15 cellular contexts compared by ENCODE assay signal in genomic region chr14:91330846-91331245, GRCh38.
A peak's percentile ranks its signal among the peaks of the same experiment; 100 is the strongest.
DNase-seq lines count a peak whose midpoint lies in the region; ATAC-seq, FAIRE-seq and TF ChIP-seq lines count a peak whose summit lies in the region.
"Had no signal": no experiment of that assay in that cellular context is flagged by ENCODE, and none has a peak within 500 bp of the region (broad histone marks: within the 10 kb centered on the region; RNA-seq: fewer than 3 reads in every experiment).

No MANE protein-coding gene starts in this region.

- intact Hi-C loops in CD4-positive, alpha-beta memory T cell (cut with micrococcal nuclease), result no loop called here
- intact Hi-C loops in posterior vena cava (cut with DNase I), result loop anchor here in 1 of 2 donors (5.0 kb wide), 1 partner anchor 616 kb away; the partner anchor contains the start of gene FBLN5

- peak overlapping the region; percentile 89 to 98 (median 95) for H3K27ac Mint-ChIP-seq in CD4-positive, alpha-beta memory T cell
- H3K27ac Mint-ChIP-seq in IgD-negative memory B cell (peak overlapping the region; percentile 85 to 91 (median 87)), nephron (peak overlapping the region in 2 of 3 experiments; percentile 17 to 80), mesothelial cell of epicardium (no peak overlapping the region)
- H3K27ac Mint-ChIP-seq in activated naive CD4-positive, alpha-beta T cell treated with anti-CD3 and anti-CD28 coated beads, Interleukin-2, amount 50 U/mL, for 72 hours, result peak overlapping the region; percentile 57 to 80

- peaks cover 37 to 88% of the 10 kb centered on the region in 2 donors for H3K36me3 Mint-ChIP-seq in CD4-positive, alpha-beta memory T cell
- H3K36me3 Mint-ChIP-seq in IgD-negative memory B cell, result peaks cover 7% of the 10 kb centered on the region
- H3K36me3 Mint-ChIP-seq in activated naive CD4-positive, alpha-beta T cell treated with anti-CD3 and anti-CD28 coated beads, Interleukin-2, amount 50 U/mL, for 72 hours, result peaks cover 5 to 26% of the 10 kb centered on the region in 2 donors
- no peaks in the 10 kb centered on the region for H3K36me3 Mint-ChIP-seq in nephron (ENCODE audit: low read depth)
- H3K36me3 Mint-ChIP-seq in mesothelial cell of epicardium, result no peaks in the 10 kb centered on the region

- H3K27ac ChIP-seq in CD4-positive, alpha-beta memory T cell (ENCODE audit: low read depth, low read length), result peak overlapping the region; percentile 45
- H3K27ac ChIP-seq: gastroesophageal sphincter, GM23248 had no signal

- peaks cover 42 to 92% (median 74%) of the 10 kb centered on the region in 4 donors for H3K4me1 Mint-ChIP-seq in CD4-positive, alpha-beta memory T cell
- H3K4me1 Mint-ChIP-seq in IgD-negative memory B cell (peaks cover 32 to 40% (median 35%) of the 10 kb centered on the region in 3 donors), nephron (peaks cover 81% of the 10 kb centered on the region), mesothelial cell of epicardium (peaks cover 29% of the 10 kb centered on the region)

- no peaks in the 10 kb centered on the region for H3K27me3 ChIP-seq in CD4-positive, alpha-beta memory T cell (ENCODE audit: insufficient read depth, low read length)
- H3K27me3 ChIP-seq: right lobe of liver had no signal

- H3K9me3 Mint-ChIP-seq in CD4-positive, alpha-beta memory T cell, result peaks cover 0 to 2% (median 0%) of the 10 kb centered on the region in 8 donors
- no peaks in the 10 kb centered on the region for H3K9me3 Mint-ChIP-seq in IgD-negative memory B cell
- H3K9me3 Mint-ChIP-seq in activated naive CD4-positive, alpha-beta T cell treated with anti-CD3 and anti-CD28 coated beads, Interleukin-2, amount 50 U/mL, for 72 hours, result no peaks in the 10 kb centered on the region
- H3K9me3 Mint-ChIP-seq in nephron, result no peaks in the 10 kb centered on the region
- no peaks in the 10 kb centered on the region for H3K9me3 Mint-ChIP-seq in mesothelial cell of epicardium

- CTCF ChIA-PET in CD4-positive, alpha-beta memory T cell (lab: Charles Lee; ENCODE audit: partially characterized antibody), result interaction anchor here (0.6 to 26.1 kb wide), 5 partner anchors 9 to 90 kb away, joined by 3 to 522 read pairs (median 4); partner anchors contain the start of gene CCDC88C

- no peak for DNase-seq in CD4-positive, alpha-beta memory T cell
- no peak for DNase-seq in activated naive CD4-positive, alpha-beta T cell treated with anti-CD3 and anti-CD28 coated beads, Interleukin-2, amount 50 U/mL, for 72 hours (ENCODE audit: low spot score in 2 of 2)
- DNase-seq in mesothelial cell of epicardium (ENCODE audit: low spot score in 2 of 2, unreplicated experiment in 2 of 2) (no peak), posterior vena cava (ENCODE audit: low spot score) (no peak), GM19239 (ENCODE audit: insufficient read length, low spot score) (no peak)
- DNase-seq in central memory CD4-positive, alpha-beta T cell, result no peak
- DNase-seq: GM23248, NCI-H510A treated with DMSO at 0.1 percent for 48 hours, right lobe of liver had no signal

- H3K4me3 ChIP-seq in CD4-positive, alpha-beta memory T cell (ENCODE audit: low read length in 2 of 2), result no peak overlapping the region
- H3K4me3 ChIP-seq: gastroesophageal sphincter, GM23248, K562, right lobe of liver had no signal

- POLR2A ChIA-PET in CD4-positive, alpha-beta memory T cell (lab: Charles Lee; ENCODE audit: partially characterized antibody), result interaction anchor here (0.8 to 23.0 kb wide), 10 partner anchors 10 to 85 kb away, joined by 3 to 491 read pairs (median 4); partner anchors contain the start of gene CCDC88C

- no peaks in the 10 kb centered on the region for H3K9me3 ChIP-seq in CD4-positive, alpha-beta memory T cell (ENCODE audit: control insufficient read depth in 1 of 2, low read length in 2 of 2)
- H3K9me3 ChIP-seq: gastroesophageal sphincter, right lobe of liver had no signal

- H3K27me3 Mint-ChIP-seq in CD4-positive, alpha-beta memory T cell, result no peaks in the 10 kb centered on the region
- no peaks in the 10 kb centered on the region for H3K27me3 Mint-ChIP-seq in IgD-negative memory B cell
- H3K27me3 Mint-ChIP-seq in nephron (ENCODE audit: low read depth), result peaks cover 13% of the 10 kb centered on the region
- peaks cover 12% of the 10 kb centered on the region for H3K27me3 Mint-ChIP-seq in mesothelial cell of epicardium (ENCODE audit: low read depth)

- FAIRE-seq in GM19239 (lab: Jason Lieb, UNC), result no peak
- FAIRE-seq: islet of Langerhans, K562, RCC 7860 had no signal

- peak; percentile 23 to 52 for ATAC-seq in activated naive CD4-positive, alpha-beta T cell treated with anti-CD3 and anti-CD28 coated beads, Interleukin-2, amount 50 U/mL, for 72 hours
- ATAC-seq: gastroesophageal sphincter, K562 had no signal

- TF ChIP-seq CTCF in nephron (IDR thresholded peaks at IDR 0.05; ENCODE audit: unreplicated experiment in 3 of 3) (no peak), mesothelial cell of epicardium (IDR thresholded peaks at IDR 0.05; ENCODE audit: unreplicated experiment) (no peak)

- H3K4me3 Mint-ChIP-seq in CD4-positive, alpha-beta memory T cell, result peak overlapping the region in 7 of 8 donors; percentile 10 to 62 (median 35)
- H3K4me3 Mint-ChIP-seq in IgD-negative memory B cell, result peak overlapping the region in 1 of 4 donors; percentile 17
- H3K4me3 Mint-ChIP-seq in nephron, result peak overlapping the region in 1 of 3 experiments; percentile 21
- no peak overlapping the region for H3K4me3 Mint-ChIP-seq in mesothelial cell of epicardium

- peaks cover 72% of the 10 kb centered on the region for H3K4me1 ChIP-seq in CD4-positive, alpha-beta memory T cell (ENCODE audit: insufficient read depth, low read length)

- H3K36me3 ChIP-seq in CD4-positive, alpha-beta memory T cell (ENCODE audit: insufficient read depth, low read length), result peaks cover 69% of the 10 kb centered on the region
- H3K36me3 ChIP-seq: gastroesophageal sphincter, right lobe of liver had no signal
